In the genomic region with DNA sequence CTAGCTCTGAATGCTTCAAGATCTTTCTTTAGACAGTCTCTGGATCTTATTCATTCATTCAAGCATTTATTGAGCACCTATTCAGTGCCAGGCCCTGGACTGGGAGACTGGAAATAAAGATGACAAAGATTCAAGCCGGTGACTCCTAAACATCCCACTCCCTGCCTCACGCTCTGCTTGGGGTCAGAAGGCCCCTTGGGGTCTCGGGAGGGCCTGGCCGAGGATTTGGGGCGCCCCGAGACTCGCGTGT, we compare ENCODE assay signal across 10 cellular contexts. TPM values are rescaled to one million over a fixed set of nuclear protein-coding genes. Genes with fewer than 3 reads are reported as not detected.
A peak's percentile ranks its signal among the peaks of the same experiment; 100 is the strongest.
DNase-seq lines count a peak whose midpoint lies in the region; ATAC-seq and TF ChIP-seq lines count a peak whose summit lies in the region.
"Had no signal": no experiment of that assay in that cellular context is flagged by ENCODE, and none has a peak within 500 bp of the region (broad histone marks: within the 10 kb centered on the region; RNA-seq: fewer than 3 reads in every experiment).

No MANE protein-coding gene starts in this region.

- intact Hi-C loops in right lobe of liver (cut with DNase I): no loop called here

- H3K27me3 ChIP-seq in right lobe of liver: no peaks in the 10 kb centered on the region
- H3K27me3 ChIP-seq in suprapubic skin: peaks cover 46% of the 10 kb centered on the region

- no peaks in the 10 kb centered on the region for H3K36me3 Mint-ChIP-seq in activated T-cell treated with anti-CD3 and anti-CD28 coated beads, Interleukin-2, amount 50 U/mL, for 4 hours (ENCODE audit: insufficient read depth)
- H3K36me3 Mint-ChIP-seq in activated naive CD8-positive, alpha-beta T cell treated with anti-CD3 and anti-CD28 coated beads, Interleukin-2, amount 50 U/mL, for 24 hours (ENCODE audit: low read depth): no peaks in the 10 kb centered on the region
- H3K36me3 Mint-ChIP-seq: activated naive CD8-positive, alpha-beta T cell treated with anti-CD3 and anti-CD28 coated beads, Interleukin-2, amount 10 ng/mL, durations not matched to agents 7 days and 5 days had no signal

- WGBS in right lobe of liver (ENCODE audit: insufficient coverage, low coverage, low lambda C conversion rate, missing lambda C conversion rate): 60% methylated on average over 1 of the region's 8 CpGs
- 11% methylated on average over 3 of the region's 8 CpGs for WGBS in suprapubic skin

- no peak for TF ChIP-seq CTCF in right lobe of liver (IDR thresholded peaks at IDR 0.05)
- TF ChIP-seq CTCF in suprapubic skin (IDR thresholded peaks at IDR 0.05): no peak

- H3K27ac ChIP-seq in right lobe of liver (no peak overlapping the region), suprapubic skin (no peak overlapping the region)
- H3K27ac ChIP-seq: SJSA1 had no signal

- H3K4me3 ChIP-seq in right lobe of liver (peak overlapping the region; percentile 56 to 80 (median 61)), suprapubic skin (peak overlapping the region; percentile 67)
- H3K4me3 ChIP-seq: SJSA1 had no signal

- H3K36me3 ChIP-seq in right lobe of liver (no peaks in the 10 kb centered on the region), suprapubic skin (no peaks in the 10 kb centered on the region)
- H3K36me3 ChIP-seq: SJSA1 had no signal

- H3K4me1 ChIP-seq in right lobe of liver (peaks cover 0 to 3% (median 0%) of the 10 kb centered on the region in 4 donors), suprapubic skin (peaks cover 13% of the 10 kb centered on the region)
- H3K4me1 ChIP-seq: SJSA1 had no signal

- DNase-seq in activated T-cell treated with anti-CD3 and anti-CD28 coated beads, Interleukin-2, amount 50 U/mL, for 4 hours: no peak
- DNase-seq in activated T-cell treated with anti-CD3 and anti-CD28 coated beads for 4 hours: no peak
- no peak for DNase-seq in activated naive CD8-positive, alpha-beta T cell treated with anti-CD3 and anti-CD28 coated beads, Interleukin-2, amount 50 U/mL, for 24 hours
- no peak for DNase-seq in right lobe of liver
- no peak for DNase-seq in suprapubic skin (ENCODE audit: low spot score in 2 of 2)
- no peak for DNase-seq in DMS79 (lab: John Stamatoyannopoulos, UW)
- DNase-seq: activated naive CD8-positive, alpha-beta T cell treated with anti-CD3 and anti-CD28 coated beads, Interleukin-2, amount 10 ng/mL, durations not matched to agents 7 days and 5 days had no signal

- H3K9me3 ChIP-seq in right lobe of liver (no peaks in the 10 kb centered on the region), suprapubic skin (no peaks in the 10 kb centered on the region)
- H3K9me3 ChIP-seq: SJSA1 had no signal

- TF ChIP-seq POLR2A in right lobe of liver (IDR thresholded peaks at IDR 0.05): no peak
- TF ChIP-seq POLR2A in suprapubic skin (IDR thresholded peaks at IDR 0.05): no peak

- no peak for TF ChIP-seq EP300 in suprapubic skin (IDR thresholded peaks at IDR 0.05)

- no peaks in the 10 kb centered on the region for H3K27me3 Mint-ChIP-seq in activated T-cell treated with anti-CD3 and anti-CD28 coated beads, Interleukin-2, amount 50 U/mL, for 4 hours (ENCODE audit: low read depth)
- peaks cover 3% of the 10 kb centered on the region for H3K27me3 Mint-ChIP-seq in activated naive CD8-positive, alpha-beta T cell treated with anti-CD3 and anti-CD28 coated beads, Interleukin-2, amount 50 U/mL, for 24 hours

- no peaks in the 10 kb centered on the region for H3K9me3 Mint-ChIP-seq in activated T-cell treated with anti-CD3 and anti-CD28 coated beads, Interleukin-2, amount 50 U/mL, for 4 hours
- no peaks in the 10 kb centered on the region for H3K9me3 Mint-ChIP-seq in activated naive CD8-positive, alpha-beta T cell treated with anti-CD3 and anti-CD28 coated beads, Interleukin-2, amount 50 U/mL, for 24 hours
- H3K9me3 Mint-ChIP-seq: activated naive CD8-positive, alpha-beta T cell treated with anti-CD3 and anti-CD28 coated beads, Interleukin-2, amount 10 ng/mL, durations not matched to agents 7 days and 5 days had no signal

- no peak for ATAC-seq in activated T-cell treated with anti-CD3 and anti-CD28 coated beads, Interleukin-2, amount 50 U/mL, for 4 hours
- ATAC-seq in activated naive CD8-positive, alpha-beta T cell treated with anti-CD3 and anti-CD28 coated beads, Interleukin-2, amount 50 U/mL, for 24 hours: no peak
- ATAC-seq in right lobe of liver: no peak
- ATAC-seq in GM18517 (IDR thresholded peaks at IDR 0.05; ENCODE audit: unreplicated experiment): no peak
- ATAC-seq in HG03521 (IDR thresholded peaks at IDR 0.05; ENCODE audit: unreplicated experiment): no peak

- H3K27ac Mint-ChIP-seq in activated naive CD8-positive, alpha-beta T cell treated with anti-CD3 and anti-CD28 coated beads, Interleukin-2, amount 50 U/mL, for 24 hours: peak overlapping the region; percentile 23
- H3K27ac Mint-ChIP-seq: activated naive CD8-positive, alpha-beta T cell treated with anti-CD3 and anti-CD28 coated beads, Interleukin-2, amount 10 ng/mL, durations not matched to agents 7 days and 5 days had no signal

- peak overlapping the region; percentile 81 for H3K4me3 Mint-ChIP-seq in activated T-cell treated with anti-CD3 and anti-CD28 coated beads, Interleukin-2, amount 50 U/mL, for 4 hours
- H3K4me3 Mint-ChIP-seq in activated naive CD8-positive, alpha-beta T cell treated with anti-CD3 and anti-CD28 coated beads, Interleukin-2, amount 50 U/mL, for 24 hours: peak overlapping the region; percentile 65
- H3K4me3 Mint-ChIP-seq: activated naive CD8-positive, alpha-beta T cell treated with anti-CD3 and anti-CD28 coated beads, Interleukin-2, amount 10 ng/mL, durations not matched to agents 7 days and 5 days had no signal

- H3K4me1 Mint-ChIP-seq in activated T-cell treated with anti-CD3 and anti-CD28 coated beads, Interleukin-2, amount 50 U/mL, for 4 hours (ENCODE audit: low read depth): peaks cover 39% of the 10 kb centered on the region
- peaks cover 22% of the 10 kb centered on the region for H3K4me1 Mint-ChIP-seq in activated naive CD8-positive, alpha-beta T cell treated with anti-CD3 and anti-CD28 coated beads, Interleukin-2, amount 50 U/mL, for 24 hours
- H3K4me1 Mint-ChIP-seq: activated naive CD8-positive, alpha-beta T cell treated with anti-CD3 and anti-CD28 coated beads, Interleukin-2, amount 10 ng/mL, durations not matched to agents 7 days and 5 days had no signal

RNA-seq across cellular contexts. Expression of gene DTX1, which starts 0.2 kb away (rescaled TPM):
- 1 to 10 TPM; 5.0 to 7.7 (median 5.2) TPM for total RNA-seq in activated T-cell treated with anti-CD3 and anti-CD28 coated beads, Interleukin-2, amount 50 U/mL, for 4 hours
- 10 to 100 TPM in 5 of 6 experiments, 1 to 10 TPM in 1; 1.4 to 51.2 (median 20.0) TPM for total RNA-seq in right lobe of liver
- 1 to 10 TPM; 1.1 to 3.4 (median 1.7) TPM for total RNA-seq in suprapubic skin
- total RNA-seq: SJSA1 had no signal
